Comparison of ENCODE assay signal across 8 cellular contexts in the genomic region with DNA sequence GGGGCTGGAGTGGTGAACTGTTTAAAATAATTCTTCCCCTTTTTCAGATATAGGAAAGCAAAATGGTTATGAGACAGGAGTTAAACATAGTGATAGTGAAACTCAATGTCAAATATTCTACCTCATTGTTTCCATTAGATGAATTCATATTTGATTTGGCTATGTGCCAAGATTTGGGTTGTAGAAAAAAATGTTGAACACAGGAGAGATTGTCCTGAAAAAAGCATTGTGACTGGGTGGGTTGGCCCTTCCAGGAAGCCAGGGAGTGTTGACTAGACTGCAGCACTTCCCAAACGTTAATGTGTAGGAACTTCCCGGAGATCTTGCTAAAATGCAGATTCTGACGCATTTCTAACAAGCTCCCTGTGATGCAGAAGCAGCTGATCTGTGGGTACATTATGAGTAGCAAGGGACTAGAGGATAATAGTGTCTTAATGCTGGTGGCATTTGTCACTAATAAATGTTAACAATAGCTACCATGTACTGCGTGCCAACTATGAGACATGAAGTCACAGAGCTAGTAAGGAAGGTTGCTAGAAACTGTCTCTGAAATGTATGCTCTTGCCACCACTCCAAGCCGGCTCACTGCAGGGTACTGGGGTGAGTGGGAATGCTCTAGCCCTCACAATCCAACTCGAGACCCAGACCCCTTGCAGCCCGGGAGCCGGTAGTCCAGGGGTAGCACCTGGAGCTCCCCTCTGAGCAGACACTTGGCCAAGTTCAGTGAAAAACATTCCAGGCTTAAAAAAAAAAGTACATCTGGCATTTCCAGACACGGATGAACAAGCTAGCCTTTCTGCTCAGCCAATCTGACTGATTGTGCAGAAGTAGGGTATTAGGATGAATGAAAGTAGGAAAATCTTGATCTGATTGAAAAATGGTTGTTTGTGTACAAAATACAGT.
DNase-seq lines count a peak whose midpoint lies in the region; ATAC-seq and TF ChIP-seq lines count a peak whose summit lies in the region.
"Had no signal": no experiment of that assay in that cellular context is flagged by ENCODE, and none has a peak within 500 bp of the region (broad histone marks: within the 10 kb centered on the region; RNA-seq: fewer than 3 reads in every experiment).

No MANE protein-coding gene starts in this region.

- intact Hi-C loops in heart left ventricle (cut with DNase I) = no loop called here

- H3K27me3 ChIP-seq in heart left ventricle = no peaks in the 10 kb centered on the region

- peak; percentile 15 for DNase-seq in NAMALWA (ENCODE audit: low spot score)
- DNase-seq in SW480 (ENCODE audit: low spot score) = peak; percentile 23
- peak in 1 of 5 donors; percentile 21 for DNase-seq in heart left ventricle
- peak; percentile 59 for DNase-seq in smooth muscle cell of the brain vasculature (ENCODE audit: low read depth, low spot score)
- DNase-seq in NCI-H345 (lab: John Stamatoyannopoulos, UW) = no peak
- DNase-seq in HuH-7 (ENCODE audit: low spot score) = no peak

- peak in 3 of 4 donors; percentile 62 to 84 (median 77) for ATAC-seq in heart left ventricle
- ATAC-seq in GM18498 (IDR thresholded peaks at IDR 0.05; ENCODE audit: unreplicated experiment) = no peak
- ATAC-seq: Panc1 had no signal

- no peak for TF ChIP-seq POLR2A in heart left ventricle (IDR thresholded peaks at IDR 0.05)

- peak overlapping the region in 2 of 12 donors; percentile 55 to 71 for H3K27ac ChIP-seq in heart left ventricle

- WGBS in heart left ventricle, 4 donors = 28 to 48% (median 38%) methylated on average over 9 of the region's 9 CpGs

- peaks cover 0 to 23% (median 9%) of the 10 kb centered on the region in 12 donors for H3K4me1 ChIP-seq in heart left ventricle

- TF ChIP-seq CTCF in heart left ventricle (IDR thresholded peaks at IDR 0.05) = no peak

- H3K4me3 ChIP-seq in heart left ventricle = no peak overlapping the region

- H3K9me3 ChIP-seq in heart left ventricle = no peaks in the 10 kb centered on the region

- H3K36me3 ChIP-seq in heart left ventricle = no peaks in the 10 kb centered on the region

Comparison
In these comparisons a context has a peak if more than half of its experiments do, and no peak if none do; other contexts are left out.
1. DNase-seq: peak in NAMALWA (single experiment), SW480 (single experiment) and smooth muscle cell of the brain vasculature (single experiment); none in NCI-H345 (single experiment) and HuH-7 (single experiment).